In the genomic region with DNA sequence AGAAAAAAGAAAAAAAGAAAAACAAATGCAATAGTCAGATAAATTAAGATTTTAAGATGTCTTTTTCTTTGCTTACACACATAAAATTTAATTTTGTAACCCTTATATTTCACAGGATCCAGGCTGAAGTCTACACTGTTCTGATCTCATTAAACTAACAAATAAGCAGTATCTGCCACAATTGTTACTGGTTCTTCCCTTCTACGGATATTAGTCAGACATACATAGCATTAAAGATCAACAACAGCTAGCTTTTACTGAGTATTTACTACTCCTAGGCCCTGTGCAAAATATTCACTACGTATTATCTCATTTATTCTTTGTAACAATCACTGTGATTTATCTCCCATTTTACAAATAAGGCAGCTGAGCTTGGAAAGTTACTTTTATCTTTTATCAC, we compare ENCODE assay signal across 2 cellular contexts.
TF ChIP-seq lines count a peak whose summit lies in the region.

No MANE protein-coding gene starts in this region.

TF ChIP-seq in GM23338, 12 proteins besides CTCF, POLR2A, EP300 and RAD21 (continued from another document and continues in another):
- TF ChIP-seq, protein P1, sequence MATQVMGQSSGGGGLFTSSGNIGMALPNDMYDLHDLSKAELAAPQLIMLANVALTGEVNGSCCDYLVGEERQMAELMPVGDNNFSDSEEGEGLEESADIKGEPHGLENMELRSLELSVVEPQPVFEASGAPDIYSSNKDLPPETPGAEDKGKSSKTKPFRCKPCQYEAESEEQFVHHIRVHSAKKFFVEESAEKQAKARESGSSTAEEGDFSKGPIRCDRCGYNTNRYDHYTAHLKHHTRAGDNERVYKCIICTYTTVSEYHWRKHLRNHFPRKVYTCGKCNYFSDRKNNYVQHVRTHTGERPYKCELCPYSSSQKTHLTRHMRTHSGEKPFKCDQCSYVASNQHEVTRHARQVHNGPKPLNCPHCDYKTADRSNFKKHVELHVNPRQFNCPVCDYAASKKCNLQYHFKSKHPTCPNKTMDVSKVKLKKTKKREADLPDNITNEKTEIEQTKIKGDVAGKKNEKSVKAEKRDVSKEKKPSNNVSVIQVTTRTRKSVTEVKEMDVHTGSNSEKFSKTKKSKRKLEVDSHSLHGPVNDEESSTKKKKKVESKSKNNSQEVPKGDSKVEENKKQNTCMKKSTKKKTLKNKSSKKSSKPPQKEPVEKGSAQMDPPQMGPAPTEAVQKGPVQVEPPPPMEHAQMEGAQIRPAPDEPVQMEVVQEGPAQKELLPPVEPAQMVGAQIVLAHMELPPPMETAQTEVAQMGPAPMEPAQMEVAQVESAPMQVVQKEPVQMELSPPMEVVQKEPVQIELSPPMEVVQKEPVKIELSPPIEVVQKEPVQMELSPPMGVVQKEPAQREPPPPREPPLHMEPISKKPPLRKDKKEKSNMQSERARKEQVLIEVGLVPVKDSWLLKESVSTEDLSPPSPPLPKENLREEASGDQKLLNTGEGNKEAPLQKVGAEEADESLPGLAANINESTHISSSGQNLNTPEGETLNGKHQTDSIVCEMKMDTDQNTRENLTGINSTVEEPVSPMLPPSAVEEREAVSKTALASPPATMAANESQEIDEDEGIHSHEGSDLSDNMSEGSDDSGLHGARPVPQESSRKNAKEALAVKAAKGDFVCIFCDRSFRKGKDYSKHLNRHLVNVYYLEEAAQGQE (IDR thresholded peaks at IDR 0.05; ENCODE audit: unreplicated experiment), result no peak
- TF ChIP-seq ZNF114 (CRISPR knock-in tag; IDR thresholded peaks at IDR 0.05), result no peak
- no peak for TF ChIP-seq EZH2phosphoT487 (IDR thresholded peaks at IDR 0.05; ENCODE audit: unreplicated experiment)
- no peak for TF ChIP-seq NANOG (IDR thresholded peaks at IDR 0.05; ENCODE audit: borderline replicate concordance)
- TF ChIP-seq, protein P2, sequence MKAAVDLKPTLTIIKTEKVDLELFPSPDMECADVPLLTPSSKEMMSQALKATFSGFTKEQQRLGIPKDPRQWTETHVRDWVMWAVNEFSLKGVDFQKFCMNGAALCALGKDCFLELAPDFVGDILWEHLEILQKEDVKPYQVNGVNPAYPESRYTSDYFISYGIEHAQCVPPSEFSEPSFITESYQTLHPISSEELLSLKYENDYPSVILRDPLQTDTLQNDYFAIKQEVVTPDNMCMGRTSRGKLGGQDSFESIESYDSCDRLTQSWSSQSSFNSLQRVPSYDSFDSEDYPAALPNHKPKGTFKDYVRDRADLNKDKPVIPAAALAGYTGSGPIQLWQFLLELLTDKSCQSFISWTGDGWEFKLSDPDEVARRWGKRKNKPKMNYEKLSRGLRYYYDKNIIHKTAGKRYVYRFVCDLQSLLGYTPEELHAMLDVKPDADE (IDR thresholded peaks at IDR 0.05), result no peak
- no peak for TF ChIP-seq POLR2AphosphoS5 (IDR thresholded peaks at IDR 0.05; ENCODE audit: low read depth)
- TF ChIP-seq STAT1 (IDR thresholded peaks at IDR 0.05; ENCODE audit: unreplicated experiment), result no peak
- TF ChIP-seq, protein P3, sequence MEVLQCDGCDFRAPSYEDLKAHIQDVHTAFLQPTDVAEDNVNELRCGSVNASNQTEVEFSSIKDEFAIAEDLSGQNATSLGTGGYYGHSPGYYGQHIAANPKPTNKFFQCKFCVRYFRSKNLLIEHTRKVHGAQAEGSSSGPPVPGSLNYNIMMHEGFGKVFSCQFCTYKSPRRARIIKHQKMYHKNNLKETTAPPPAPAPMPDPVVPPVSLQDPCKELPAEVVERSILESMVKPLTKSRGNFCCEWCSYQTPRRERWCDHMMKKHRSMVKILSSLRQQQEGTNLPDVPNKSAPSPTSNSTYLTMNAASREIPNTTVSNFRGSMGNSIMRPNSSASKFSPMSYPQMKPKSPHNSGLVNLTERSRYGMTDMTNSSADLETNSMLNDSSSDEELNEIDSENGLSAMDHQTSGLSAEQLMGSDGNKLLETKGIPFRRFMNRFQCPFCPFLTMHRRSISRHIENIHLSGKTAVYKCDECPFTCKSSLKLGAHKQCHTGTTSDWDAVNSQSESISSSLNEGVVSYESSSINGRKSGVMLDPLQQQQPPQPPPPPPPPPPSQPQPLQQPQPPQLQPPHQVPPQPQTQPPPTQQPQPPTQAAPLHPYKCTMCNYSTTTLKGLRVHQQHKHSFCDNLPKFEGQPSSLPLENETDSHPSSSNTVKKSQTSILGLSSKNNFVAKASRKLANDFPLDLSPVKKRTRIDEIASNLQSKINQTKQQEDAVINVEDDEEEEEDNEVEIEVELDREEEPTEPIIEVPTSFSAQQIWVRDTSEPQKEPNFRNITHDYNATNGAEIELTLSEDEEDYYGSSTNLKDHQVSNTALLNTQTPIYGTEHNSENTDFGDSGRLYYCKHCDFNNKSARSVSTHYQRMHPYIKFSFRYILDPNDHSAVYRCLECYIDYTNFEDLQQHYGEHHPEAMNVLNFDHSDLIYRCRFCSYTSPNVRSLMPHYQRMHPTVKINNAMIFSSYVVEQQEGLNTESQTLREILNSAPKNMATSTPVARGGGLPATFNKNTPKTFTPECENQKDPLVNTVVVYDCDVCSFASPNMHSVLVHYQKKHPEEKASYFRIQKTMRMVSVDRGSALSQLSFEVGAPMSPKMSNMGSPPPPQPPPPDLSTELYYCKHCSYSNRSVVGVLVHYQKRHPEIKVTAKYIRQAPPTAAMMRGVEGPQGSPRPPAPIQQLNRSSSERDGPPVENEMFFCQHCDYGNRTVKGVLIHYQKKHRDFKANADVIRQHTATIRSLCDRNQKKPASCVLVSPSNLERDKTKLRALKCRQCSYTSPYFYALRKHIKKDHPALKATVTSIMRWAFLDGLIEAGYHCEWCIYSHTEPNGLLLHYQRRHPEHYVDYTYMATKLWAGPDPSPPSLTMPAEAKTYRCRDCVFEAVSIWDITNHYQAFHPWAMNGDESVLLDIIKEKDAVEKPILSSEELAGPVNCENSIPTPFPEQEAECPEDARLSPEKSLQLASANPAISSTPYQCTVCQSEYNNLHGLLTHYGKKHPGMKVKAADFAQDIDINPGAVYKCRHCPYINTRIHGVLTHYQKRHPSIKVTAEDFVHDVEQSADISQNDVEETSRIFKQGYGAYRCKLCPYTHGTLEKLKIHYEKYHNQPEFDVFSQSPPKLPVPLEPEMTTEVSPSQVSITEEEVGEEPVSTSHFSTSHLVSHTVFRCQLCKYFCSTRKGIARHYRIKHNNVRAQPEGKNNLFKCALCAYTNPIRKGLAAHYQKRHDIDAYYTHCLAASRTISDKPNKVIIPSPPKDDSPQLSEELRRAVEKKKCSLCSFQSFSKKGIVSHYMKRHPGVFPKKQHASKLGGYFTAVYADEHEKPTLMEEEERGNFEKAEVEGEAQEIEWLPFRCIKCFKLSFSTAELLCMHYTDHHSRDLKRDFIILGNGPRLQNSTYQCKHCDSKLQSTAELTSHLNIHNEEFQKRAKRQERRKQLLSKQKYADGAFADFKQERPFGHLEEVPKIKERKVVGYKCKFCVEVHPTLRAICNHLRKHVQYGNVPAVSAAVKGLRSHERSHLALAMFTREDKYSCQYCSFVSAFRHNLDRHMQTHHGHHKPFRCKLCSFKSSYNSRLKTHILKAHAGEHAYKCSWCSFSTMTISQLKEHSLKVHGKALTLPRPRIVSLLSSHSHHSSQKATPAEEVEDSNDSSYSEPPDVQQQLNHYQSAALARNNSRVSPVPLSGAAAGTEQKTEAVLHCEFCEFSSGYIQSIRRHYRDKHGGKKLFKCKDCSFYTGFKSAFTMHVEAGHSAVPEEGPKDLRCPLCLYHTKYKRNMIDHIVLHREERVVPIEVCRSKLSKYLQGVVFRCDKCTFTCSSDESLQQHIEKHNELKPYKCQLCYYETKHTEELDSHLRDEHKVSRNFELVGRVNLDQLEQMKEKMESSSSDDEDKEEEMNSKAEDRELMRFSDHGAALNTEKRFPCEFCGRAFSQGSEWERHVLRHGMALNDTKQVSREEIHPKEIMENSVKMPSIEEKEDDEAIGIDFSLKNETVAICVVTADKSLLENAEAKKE (CRISPR knock-in tag; IDR thresholded peaks at IDR 0.05), result no peak
- TF ChIP-seq ZNF331 (CRISPR knock-in tag; IDR thresholded peaks at IDR 0.05; ENCODE audit: low read depth), result no peak
- no peak for TF ChIP-seq EZH2 (IDR thresholded peaks at IDR 0.05; ENCODE audit: low read depth, unreplicated experiment)

TF ChIP-seq in GM12878, 131 proteins besides CTCF, POLR2A, EP300 and RAD21 (continued from another document):
- TF ChIP-seq, protein P4, sequence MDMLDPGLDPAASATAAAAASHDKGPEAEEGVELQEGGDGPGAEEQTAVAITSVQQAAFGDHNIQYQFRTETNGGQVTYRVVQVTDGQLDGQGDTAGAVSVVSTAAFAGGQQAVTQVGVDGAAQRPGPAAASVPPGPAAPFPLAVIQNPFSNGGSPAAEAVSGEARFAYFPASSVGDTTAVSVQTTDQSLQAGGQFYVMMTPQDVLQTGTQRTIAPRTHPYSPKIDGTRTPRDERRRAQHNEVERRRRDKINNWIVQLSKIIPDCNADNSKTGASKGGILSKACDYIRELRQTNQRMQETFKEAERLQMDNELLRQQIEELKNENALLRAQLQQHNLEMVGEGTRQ (IDR thresholded peaks at IDR 0.05; ENCODE audit: borderline replicate concordance, low read depth, low read length), result no peak
- TF ChIP-seq, protein P5, sequence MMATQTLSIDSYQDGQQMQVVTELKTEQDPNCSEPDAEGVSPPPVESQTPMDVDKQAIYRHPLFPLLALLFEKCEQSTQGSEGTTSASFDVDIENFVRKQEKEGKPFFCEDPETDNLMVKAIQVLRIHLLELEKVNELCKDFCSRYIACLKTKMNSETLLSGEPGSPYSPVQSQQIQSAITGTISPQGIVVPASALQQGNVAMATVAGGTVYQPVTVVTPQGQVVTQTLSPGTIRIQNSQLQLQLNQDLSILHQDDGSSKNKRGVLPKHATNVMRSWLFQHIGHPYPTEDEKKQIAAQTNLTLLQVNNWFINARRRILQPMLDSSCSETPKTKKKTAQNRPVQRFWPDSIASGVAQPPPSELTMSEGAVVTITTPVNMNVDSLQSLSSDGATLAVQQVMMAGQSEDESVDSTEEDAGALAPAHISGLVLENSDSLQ (IDR thresholded peaks at IDR 0.05), result no peak
- TF ChIP-seq, protein P6, sequence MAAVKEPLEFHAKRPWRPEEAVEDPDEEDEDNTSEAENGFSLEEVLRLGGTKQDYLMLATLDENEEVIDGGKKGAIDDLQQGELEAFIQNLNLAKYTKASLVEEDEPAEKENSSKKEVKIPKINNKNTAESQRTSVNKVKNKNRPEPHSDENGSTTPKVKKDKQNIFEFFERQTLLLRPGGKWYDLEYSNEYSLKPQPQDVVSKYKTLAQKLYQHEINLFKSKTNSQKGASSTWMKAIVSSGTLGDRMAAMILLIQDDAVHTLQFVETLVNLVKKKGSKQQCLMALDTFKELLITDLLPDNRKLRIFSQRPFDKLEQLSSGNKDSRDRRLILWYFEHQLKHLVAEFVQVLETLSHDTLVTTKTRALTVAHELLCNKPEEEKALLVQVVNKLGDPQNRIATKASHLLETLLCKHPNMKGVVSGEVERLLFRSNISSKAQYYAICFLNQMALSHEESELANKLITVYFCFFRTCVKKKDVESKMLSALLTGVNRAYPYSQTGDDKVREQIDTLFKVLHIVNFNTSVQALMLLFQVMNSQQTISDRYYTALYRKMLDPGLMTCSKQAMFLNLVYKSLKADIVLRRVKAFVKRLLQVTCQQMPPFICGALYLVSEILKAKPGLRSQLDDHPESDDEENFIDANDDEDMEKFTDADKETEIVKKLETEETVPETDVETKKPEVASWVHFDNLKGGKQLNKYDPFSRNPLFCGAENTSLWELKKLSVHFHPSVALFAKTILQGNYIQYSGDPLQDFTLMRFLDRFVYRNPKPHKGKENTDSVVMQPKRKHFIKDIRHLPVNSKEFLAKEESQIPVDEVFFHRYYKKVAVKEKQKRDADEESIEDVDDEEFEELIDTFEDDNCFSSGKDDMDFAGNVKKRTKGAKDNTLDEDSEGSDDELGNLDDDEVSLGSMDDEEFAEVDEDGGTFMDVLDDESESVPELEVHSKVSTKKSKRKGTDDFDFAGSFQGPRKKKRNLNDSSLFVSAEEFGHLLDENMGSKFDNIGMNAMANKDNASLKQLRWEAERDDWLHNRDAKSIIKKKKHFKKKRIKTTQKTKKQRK (IDR thresholded peaks at IDR 0.05; ENCODE audit: low read depth, low read length), result no peak
- TF ChIP-seq YY1 (IDR thresholded peaks at IDR 0.05; ENCODE audit: low read depth, low read length) (no peak), BHLHE40 (IDR thresholded peaks at IDR 0.05; ENCODE audit: borderline replicate concordance in 1 of 2, low read depth in 2 of 2, low read length in 1 of 2) (no peak), RCOR1 (conservative IDR thresholded peaks at IDR 0.05; ENCODE audit: low read depth, low read length) (no peak), PAX5 (IDR thresholded peaks at IDR 0.05; ENCODE audit: borderline replicate concordance, low read depth, low read length) (no peak), CHD1 (IDR thresholded peaks at IDR 0.05; ENCODE audit: low read depth, low read length) (no peak), ZNF207 (IDR thresholded peaks at IDR 0.05; ENCODE audit: borderline replicate concordance) (no peak), FOXK2 (IDR thresholded peaks at IDR 0.05) (no peak), RELA (IDR thresholded peaks at IDR 0.05; ENCODE audit: borderline replicate concordance, partially characterized antibody) (no peak), ZNF24 (IDR thresholded peaks at IDR 0.05) (no peak), ZNF274 (IDR thresholded peaks at IDR 0.05; ENCODE audit: insufficient read depth, insufficient read length) (no peak)
- TF ChIP-seq, protein P7, sequence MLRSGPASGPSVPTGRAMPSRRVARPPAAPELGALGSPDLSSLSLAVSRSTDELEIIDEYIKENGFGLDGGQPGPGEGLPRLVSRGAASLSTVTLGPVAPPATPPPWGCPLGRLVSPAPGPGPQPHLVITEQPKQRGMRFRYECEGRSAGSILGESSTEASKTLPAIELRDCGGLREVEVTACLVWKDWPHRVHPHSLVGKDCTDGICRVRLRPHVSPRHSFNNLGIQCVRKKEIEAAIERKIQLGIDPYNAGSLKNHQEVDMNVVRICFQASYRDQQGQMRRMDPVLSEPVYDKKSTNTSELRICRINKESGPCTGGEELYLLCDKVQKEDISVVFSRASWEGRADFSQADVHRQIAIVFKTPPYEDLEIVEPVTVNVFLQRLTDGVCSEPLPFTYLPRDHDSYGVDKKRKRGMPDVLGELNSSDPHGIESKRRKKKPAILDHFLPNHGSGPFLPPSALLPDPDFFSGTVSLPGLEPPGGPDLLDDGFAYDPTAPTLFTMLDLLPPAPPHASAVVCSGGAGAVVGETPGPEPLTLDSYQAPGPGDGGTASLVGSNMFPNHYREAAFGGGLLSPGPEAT (IDR thresholded peaks at IDR 0.05; ENCODE audit: low read depth), result no peak
- TF ChIP-seq, protein P8, sequence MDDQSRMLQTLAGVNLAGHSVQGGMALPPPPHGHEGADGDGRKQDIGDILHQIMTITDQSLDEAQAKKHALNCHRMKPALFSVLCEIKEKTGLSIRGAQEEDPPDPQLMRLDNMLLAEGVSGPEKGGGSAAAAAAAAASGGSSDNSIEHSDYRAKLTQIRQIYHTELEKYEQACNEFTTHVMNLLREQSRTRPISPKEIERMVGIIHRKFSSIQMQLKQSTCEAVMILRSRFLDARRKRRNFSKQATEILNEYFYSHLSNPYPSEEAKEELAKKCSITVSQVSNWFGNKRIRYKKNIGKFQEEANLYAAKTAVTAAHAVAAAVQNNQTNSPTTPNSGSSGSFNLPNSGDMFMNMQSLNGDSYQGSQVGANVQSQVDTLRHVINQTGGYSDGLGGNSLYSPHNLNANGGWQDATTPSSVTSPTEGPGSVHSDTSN (IDR thresholded peaks at IDR 0.05; ENCODE audit: insufficient replicate concordance, low read depth, low read length), result no peak
